Comparison of ENCODE assay signal across 1 cellular context in genomic region chr4:83334425-83335241, GRCh38.
TF ChIP-seq lines count a peak whose summit lies in the region.

TSS of gene HPSE (minus strand) at chr4:83334848. CDS start at chr4:83334782, 66 bp downstream.

TF ChIP-seq in SK-N-SH treated with all-trans-retinoic acid at 6 μM for 48 hours, 23 proteins besides CTCF, POLR2A, EP300 and RAD21 (continued from another document):
- TF ChIP-seq, protein P1, sequence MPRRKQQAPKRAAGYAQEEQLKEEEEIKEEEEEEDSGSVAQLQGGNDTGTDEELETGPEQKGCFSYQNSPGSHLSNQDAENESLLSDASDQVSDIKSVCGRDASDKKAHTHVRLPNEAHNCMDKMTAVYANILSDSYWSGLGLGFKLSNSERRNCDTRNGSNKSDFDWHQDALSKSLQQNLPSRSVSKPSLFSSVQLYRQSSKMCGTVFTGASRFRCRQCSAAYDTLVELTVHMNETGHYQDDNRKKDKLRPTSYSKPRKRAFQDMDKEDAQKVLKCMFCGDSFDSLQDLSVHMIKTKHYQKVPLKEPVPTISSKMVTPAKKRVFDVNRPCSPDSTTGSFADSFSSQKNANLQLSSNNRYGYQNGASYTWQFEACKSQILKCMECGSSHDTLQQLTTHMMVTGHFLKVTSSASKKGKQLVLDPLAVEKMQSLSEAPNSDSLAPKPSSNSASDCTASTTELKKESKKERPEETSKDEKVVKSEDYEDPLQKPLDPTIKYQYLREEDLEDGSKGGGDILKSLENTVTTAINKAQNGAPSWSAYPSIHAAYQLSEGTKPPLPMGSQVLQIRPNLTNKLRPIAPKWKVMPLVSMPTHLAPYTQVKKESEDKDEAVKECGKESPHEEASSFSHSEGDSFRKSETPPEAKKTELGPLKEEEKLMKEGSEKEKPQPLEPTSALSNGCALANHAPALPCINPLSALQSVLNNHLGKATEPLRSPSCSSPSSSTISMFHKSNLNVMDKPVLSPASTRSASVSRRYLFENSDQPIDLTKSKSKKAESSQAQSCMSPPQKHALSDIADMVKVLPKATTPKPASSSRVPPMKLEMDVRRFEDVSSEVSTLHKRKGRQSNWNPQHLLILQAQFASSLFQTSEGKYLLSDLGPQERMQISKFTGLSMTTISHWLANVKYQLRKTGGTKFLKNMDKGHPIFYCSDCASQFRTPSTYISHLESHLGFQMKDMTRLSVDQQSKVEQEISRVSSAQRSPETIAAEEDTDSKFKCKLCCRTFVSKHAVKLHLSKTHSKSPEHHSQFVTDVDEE (CRISPR knock-in tag; IDR thresholded peaks at IDR 0.05), result no peak
- TF ChIP-seq ZNF8 (CRISPR knock-in tag; IDR thresholded peaks at IDR 0.05), result no peak
- TF ChIP-seq ZNF565 (CRISPR knock-in tag; conservative IDR thresholded peaks at IDR 0.05; ENCODE audit: low read depth), result no peak
- no peak for TF ChIP-seq CREB5 (CRISPR knock-in tag; IDR thresholded peaks at IDR 0.05; ENCODE audit: low read depth)
